Comparison of ENCODE assay signal across 8 cellular contexts in the genomic region with DNA sequence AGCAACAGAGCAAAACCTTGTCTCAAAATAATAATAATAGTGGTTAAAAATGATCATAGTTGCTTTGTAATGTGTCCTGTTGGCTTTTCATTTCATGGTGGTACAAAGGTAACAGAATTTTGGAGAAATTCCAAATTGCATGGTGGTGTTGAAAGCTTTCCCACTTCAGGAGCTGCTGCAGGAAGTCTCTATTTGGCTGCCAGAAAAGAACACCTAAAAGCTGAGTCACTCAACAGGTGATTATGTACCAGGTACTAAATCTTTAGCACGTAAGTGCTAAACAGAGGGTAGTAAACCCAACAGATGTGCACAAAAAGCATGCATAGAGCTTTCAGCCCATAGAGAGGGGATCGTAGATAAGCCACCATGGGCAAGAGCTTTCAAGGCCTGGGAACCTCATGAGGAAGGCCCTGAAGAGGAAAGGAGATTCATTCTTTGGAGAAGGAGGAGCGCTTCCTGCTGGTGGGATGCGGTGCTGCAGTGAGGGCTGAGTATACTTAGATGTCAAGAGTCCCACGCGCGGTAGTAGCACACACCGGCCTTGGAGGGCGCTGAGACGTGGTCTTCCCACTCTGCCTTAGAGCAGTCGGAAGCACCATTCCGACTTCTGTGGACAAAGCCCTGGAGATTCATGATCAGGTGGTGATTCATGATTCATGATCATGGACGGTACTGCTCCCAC.
DNase-seq lines count a peak whose midpoint lies in the region; ATAC-seq and TF ChIP-seq lines count a peak whose summit lies in the region.

No MANE protein-coding gene starts in this region.

- intact Hi-C loops in activated T-helper 1 cell treated with anti-CD3 and anti-CD28 coated beads, Interleukin-12 subunit alpha, Interleukin-12 subunit beta, Interleukin-2, Interleukin-4 antibody, amounts not matched to agents 30 ng/mL and 10 ng/mL and 1 ng/mL, durations not matched to agents 14 hours and 24 hours and 36 hours (cut with micrococcal nuclease) = loop anchor here (1.0 kb wide), 2 partner anchors 9 to 162 kb away; no protein-coding TSS in a partner anchor
- intact Hi-C loops in uterus (cut with DNase I; ENCODE audit: low total_unique reads) = no loop called here

- no peak overlapping the region for H3K27ac ChIP-seq in uterus

- peaks cover 18% of the 10 kb centered on the region for H3K4me1 Mint-ChIP-seq in activated T-helper 1 cell treated with anti-CD3 and anti-CD28 coated beads, Interleukin-12 subunit alpha, Interleukin-12 subunit beta, Interleukin-2, Interleukin-4 antibody, amounts not matched to agents 30 ng/mL and 10 ng/mL and 1 ng/mL, durations not matched to agents 14 hours and 24 hours and 36 hours (ENCODE audit: low read depth)

- ATAC-seq in GM18498 (IDR thresholded peaks at IDR 0.05; ENCODE audit: unreplicated experiment) (peak; percentile 44), HG03442 (IDR thresholded peaks at IDR 0.05; ENCODE audit: unreplicated experiment) (no peak)
- ATAC-seq in stimulated activated naive CD8-positive, alpha-beta T cell treated with anti-CD3 and anti-CD28 coated beads, Interleukin-15, Interleukin-2, amounts not matched to agents 100 U/mL and 50 U/mL, for 24 hours = peak; percentile 60

- no peaks in the 10 kb centered on the region for H3K27me3 ChIP-seq in uterus

- H3K27ac Mint-ChIP-seq in activated T-helper 1 cell treated with anti-CD3 and anti-CD28 coated beads, Interleukin-12 subunit alpha, Interleukin-12 subunit beta, Interleukin-2, Interleukin-4 antibody, amounts not matched to agents 30 ng/mL and 10 ng/mL and 1 ng/mL, durations not matched to agents 14 hours and 24 hours and 36 hours = no peak overlapping the region

- peaks cover 4% of the 10 kb centered on the region for H3K36me3 Mint-ChIP-seq in activated T-helper 1 cell treated with anti-CD3 and anti-CD28 coated beads, Interleukin-12 subunit alpha, Interleukin-12 subunit beta, Interleukin-2, Interleukin-4 antibody, amounts not matched to agents 30 ng/mL and 10 ng/mL and 1 ng/mL, durations not matched to agents 14 hours and 24 hours and 36 hours (ENCODE audit: low read depth)

- H3K9me3 Mint-ChIP-seq in activated T-helper 1 cell treated with anti-CD3 and anti-CD28 coated beads, Interleukin-12 subunit alpha, Interleukin-12 subunit beta, Interleukin-2, Interleukin-4 antibody, amounts not matched to agents 30 ng/mL and 10 ng/mL and 1 ng/mL, durations not matched to agents 14 hours and 24 hours and 36 hours = no peaks in the 10 kb centered on the region

- no peak overlapping the region for H3K4me3 ChIP-seq in uterus

- in situ Hi-C loops in ACHN (cut with HindIII; ENCODE audit: low pct_ligation_motif_present, low pct_unique_long_range_greater_than_20kb, low sequenced_read_pairs) = no loop called here

- no peaks in the 10 kb centered on the region for H3K9me3 ChIP-seq in uterus

- no peaks in the 10 kb centered on the region for H3K36me3 ChIP-seq in uterus

- no peak overlapping the region for H3K4me3 Mint-ChIP-seq in activated T-helper 1 cell treated with anti-CD3 and anti-CD28 coated beads, Interleukin-12 subunit alpha, Interleukin-12 subunit beta, Interleukin-2, Interleukin-4 antibody, amounts not matched to agents 30 ng/mL and 10 ng/mL and 1 ng/mL, durations not matched to agents 14 hours and 24 hours and 36 hours

- H3K4me1 ChIP-seq in uterus = no peaks in the 10 kb centered on the region

- DNase-seq in ACHN (peak; percentile 53), NCI-H226 (peak; percentile 39), iPS-NIHi11 (ENCODE audit: low spot score) (peak; percentile 77), uterus (no peak)
- DNase-seq in activated T-helper 1 cell treated with anti-CD3 and anti-CD28 coated beads, Interleukin-12 subunit alpha, Interleukin-12 subunit beta, Interleukin-2, Interleukin-4 antibody, amounts not matched to agents 30 ng/mL and 10 ng/mL and 1 ng/mL, durations not matched to agents 14 hours and 24 hours and 36 hours (ENCODE audit: low spot score) = peak; percentile 45
- peak; percentile 66 for DNase-seq in stimulated activated naive CD8-positive, alpha-beta T cell treated with anti-CD3 and anti-CD28 coated beads, Interleukin-15, Interleukin-2, amounts not matched to agents 100 U/mL and 50 U/mL, for 24 hours

- H3K27me3 Mint-ChIP-seq in activated T-helper 1 cell treated with anti-CD3 and anti-CD28 coated beads, Interleukin-12 subunit alpha, Interleukin-12 subunit beta, Interleukin-2, Interleukin-4 antibody, amounts not matched to agents 30 ng/mL and 10 ng/mL and 1 ng/mL, durations not matched to agents 14 hours and 24 hours and 36 hours (ENCODE audit: insufficient read depth) = no peaks in the 10 kb centered on the region

- no peak for TF ChIP-seq POLR2A in uterus (IDR thresholded peaks at IDR 0.05)

- TF ChIP-seq CTCF in uterus (IDR thresholded peaks at IDR 0.05) = no peak

Comparison
In these comparisons a context has a peak if more than half of its experiments do, and no peak if none do; other contexts are left out.
1. DNase-seq: peak in ACHN (single experiment), NCI-H226 (single experiment), activated T-helper 1 cell treated with anti-CD3 and anti-CD28 coated beads, Interleukin-12 subunit alpha, Interleukin-12 subunit beta, Interleukin-2, Interleukin-4 antibody, amounts not matched to agents 30 ng/mL and 10 ng/mL and 1 ng/mL, durations not matched to agents 14 hours and 24 hours and 36 hours (single experiment), iPS-NIHi11 (single experiment) and stimulated activated naive CD8-positive, alpha-beta T cell treated with anti-CD3 and anti-CD28 coated beads, Interleukin-15, Interleukin-2, amounts not matched to agents 100 U/mL and 50 U/mL, for 24 hours (single experiment); none in uterus (0 of 2).